Comparison of ENCODE assay signal across 9 cellular contexts in genomic region chr3:197458179-197458707, GRCh38.
DNase-seq lines count a peak whose midpoint lies in the region; ATAC-seq, FAIRE-seq and TF ChIP-seq lines count a peak whose summit lies in the region.
"Had no signal": no experiment of that assay in that cellular context is flagged by ENCODE, and none has a peak within 500 bp of the region (broad histone marks: within the 10 kb centered on the region; RNA-seq: fewer than 3 reads in every experiment).

No MANE protein-coding gene starts in this region.

- H3K36me3 ChIP-seq in Peyer's patch (no peaks in the 10 kb centered on the region), H1 (ENCODE audit: control insufficient read depth in 2 of 4, insufficient read depth in 4 of 4, low read length in 3 of 4) (no peaks in the 10 kb centered on the region)

- no peaks in the 10 kb centered on the region for H4K20me1 ChIP-seq in H1 (replicated peaks in 1 of 2; ENCODE audit: control insufficient read depth in 1 of 2, insufficient read depth in 2 of 2, low read length in 2 of 2)

- H3K9me3 ChIP-seq in Peyer's patch (no peaks in the 10 kb centered on the region), H1 (ENCODE audit: insufficient read depth in 2 of 2, low read depth in 1 of 2, low read length in 1 of 2) (no peaks in the 10 kb centered on the region)

- no peak overlapping the region for H3K9ac ChIP-seq in H1 (replicated peaks in 1 of 4; ENCODE audit: extremely low read depth in 1 of 4, low read depth in 3 of 4, low read length in 3 of 4)

- ATAC-seq in GM18868 (IDR thresholded peaks at IDR 0.05; ENCODE audit: unreplicated experiment), result peak; percentile 65
- ATAC-seq in HG03457 (IDR thresholded peaks at IDR 0.05; ENCODE audit: unreplicated experiment), result no peak
- no peak for ATAC-seq in GM19463 (IDR thresholded peaks at IDR 0.05; ENCODE audit: unreplicated experiment)

- no peak overlapping the region for H3K4ac ChIP-seq in H1 (replicated peaks; ENCODE audit: insufficient read length, low read depth, low read length)

- H3K14ac ChIP-seq in H1 (ENCODE audit: insufficient read length), result no peak overlapping the region

- H2AK5ac ChIP-seq in H1 (ENCODE audit: low read depth, low read length), result no peak overlapping the region

- H2BK5ac ChIP-seq in H1 (ENCODE audit: low read depth, low read length), result no peak overlapping the region

- peaks cover 0 to 20% (median 0%) of the 10 kb centered on the region in 4 donors for H3K4me1 ChIP-seq in Peyer's patch
- H3K4me1 ChIP-seq in H1 (replicated peaks in 1 of 4; ENCODE audit: control insufficient read depth in 3 of 4, insufficient read depth in 4 of 4, low read length in 3 of 4), result peaks cover 0 to 9% (median 1%) of the 10 kb centered on the region in 4 experiments; a peak in 3 of 7 replicates

- H3K23ac ChIP-seq in H1 (ENCODE audit: insufficient read length), result no peak overlapping the region

- H4K91ac ChIP-seq in H1 (replicated peaks; ENCODE audit: insufficient read length, low read length), result no peak overlapping the region

- DNase-seq in Peyer's patch, result peak in 2 of 3 donors; percentile 67 to 77
- no peak for DNase-seq in H1 (ENCODE audit: low read depth in 1 of 2, low spot score in 2 of 2)
- DNase-seq in stimulated activated CD4-positive, alpha-beta T cell treated with anti-CD3 and anti-CD28 coated beads, Interleukin-4, amount 100 ng/mL, for 48 hours (ENCODE audit: low read depth in 2 of 2), result peak; percentile 27 to 36
- DNase-seq in DMS53 treated with DMSO at 0.1 percent for 48 hours (lab: John Stamatoyannopoulos, UW; ENCODE audit: unreplicated experiment), result no peak
- DNase-seq in SW 1271 (lab: John Stamatoyannopoulos, UW), result no peak

- no peak for FAIRE-seq in H1 (lab: Jason Lieb, UNC)

- H3K18ac ChIP-seq in H1 (ENCODE audit: extremely low read depth, low read length), result no peak overlapping the region

- no peak overlapping the region; the same call in 1 of the 2 replicates for H4K8ac ChIP-seq in H1 (ENCODE audit: extremely low read depth, insufficient read depth, low read length)

- no peak overlapping the region for H3K4me2 ChIP-seq in H1 (ENCODE audit: insufficient read depth in 1 of 2, low read depth in 2 of 2, low read length in 2 of 2)

- no peak overlapping the region for H2BK120ac ChIP-seq in H1 (replicated peaks; ENCODE audit: low read depth, low read length)

- H3K27me3 ChIP-seq in Peyer's patch, result no peaks in the 10 kb centered on the region
- peaks cover 0 to 11% (median 8%) of the 10 kb centered on the region in 4 experiments; a peak in 5 of 7 replicates for H3K27me3 ChIP-seq in H1 (replicated peaks in 1 of 4; ENCODE audit: control insufficient read depth in 3 of 4, extremely low read depth in 1 of 4, insufficient read depth in 3 of 4, low read length in 3 of 4)

- TF ChIP-seq POLR2A in Peyer's patch (IDR thresholded peaks at IDR 0.05), result no peak
- no peak for TF ChIP-seq POLR2A in H1 (IDR thresholded peaks at IDR 0.05; ENCODE audit: control extremely low read depth in 1 of 2, low read depth in 2 of 2, low read length in 2 of 2)

- H4K5ac ChIP-seq in H1 (ENCODE audit: insufficient read length, low read depth, low read length), result no peak overlapping the region

- no peak overlapping the region for H3K56ac ChIP-seq in H1 (replicated peaks; ENCODE audit: insufficient read length, low read depth, low read length)

- H2AFZ ChIP-seq in H1 (ENCODE audit: low read length), result no peak overlapping the region

- WGBS in H1 (ENCODE audit: extremely low coverage in 1 of 2, insufficient coverage in 1 of 2, insufficient read length in 1 of 2, insufficient replicate concordance in 2 of 2, low coverage in 1 of 2, low lambda C conversion rate in 2 of 2, missing lambda C conversion rate in 1 of 2), 2 experiments, result 57% methylated on average over 11 of the region's 11 CpGs; no CpG with 5 or more reads in 1 of the 2 experiments

- POLR2A ChIA-PET in H1 (lab: Charles Lee; ENCODE audit: partially characterized antibody), result interaction anchor here (1.7 kb wide), 1 partner anchor 9 kb away, joined by 5 read pairs; no protein-coding TSS in a partner anchor

- H2BK15ac ChIP-seq in H1 (ENCODE audit: low read length), result no peak overlapping the region

- H3K4me3 ChIP-seq in Peyer's patch (no peak overlapping the region), H1 (ENCODE audit: extremely low read depth in 1 of 4, insufficient read depth in 2 of 4, low read depth in 3 of 4, low read length in 4 of 4) (no peak overlapping the region)

- CTCF ChIA-PET in H1 (lab: Charles Lee; ENCODE audit: partially characterized antibody), result interaction anchor here (0.9 to 3.0 kb wide), 12 partner anchors 9 to 254 kb away, joined by 3 to 8 read pairs (median 4); no protein-coding TSS in a partner anchor

- H2BK20ac ChIP-seq in H1 (ENCODE audit: low read length), result no peak overlapping the region

- no peaks in the 10 kb centered on the region for H3K79me1 ChIP-seq in H1 (ENCODE audit: low read depth, low read length)

- no peak for TF ChIP-seq EP300 in H1 (IDR thresholded peaks at IDR 0.05; ENCODE audit: borderline replicate concordance in 1 of 2, low read depth in 2 of 2, low read length in 2 of 2)

- peak; percentile 44 to 51 for TF ChIP-seq RAD21 in H1 (IDR thresholded peaks at IDR 0.05 in 1 of 2, conservative IDR thresholded peaks at IDR 0.05 in 1 of 2; ENCODE audit: low read depth in 2 of 2, low read length in 2 of 2)

- TF ChIP-seq CTCF in Peyer's patch (IDR thresholded peaks at IDR 0.05), result peak in 4 of 6 experiments; percentile 19 to 78 (median 72)
- peak; percentile 42 to 66 (median 64); a peak in 3 of 4 replicates for TF ChIP-seq CTCF in H1 (IDR thresholded peaks at IDR 0.05; ENCODE audit: control extremely low read depth in 1 of 3, insufficient read depth in 1 of 3, low read depth in 1 of 3, low read length in 3 of 3)

- H2BK12ac ChIP-seq in H1 (ENCODE audit: low read depth, low read length), result no peak overlapping the region; the same call in 1 of the 2 replicates

- H3K79me2 ChIP-seq in H1 (ENCODE audit: control insufficient read depth in 1 of 2, insufficient read depth in 2 of 2, low read length in 2 of 2), result no peaks in the 10 kb centered on the region

- H3K27ac ChIP-seq in Peyer's patch, result peak overlapping the region in 2 of 4 donors; percentile 40 to 68
- H3K27ac ChIP-seq in H1 (ENCODE audit: low read depth, low read length), result no peak overlapping the region
- H3K27ac ChIP-seq: HL-60 had no signal

- H3K23me2 ChIP-seq in H1 (ENCODE audit: low read depth, low read length), result peaks cover 14% of the 10 kb centered on the region

Comparison
In these comparisons a context has a peak if more than half of its experiments do, and no peak if none do; other contexts are left out.
1. DNase-seq: peak in Peyer's patch (2 of 3) and stimulated activated CD4-positive, alpha-beta T cell treated with anti-CD3 and anti-CD28 coated beads, Interleukin-4, amount 100 ng/mL, for 48 hours (2 of 2); none in H1 (0 of 2), DMS53 treated with DMSO at 0.1 percent for 48 hours (single experiment) and SW 1271 (0 of 2).